Comparison of ENCODE assay signal across 8 cellular contexts in the genomic region with DNA sequence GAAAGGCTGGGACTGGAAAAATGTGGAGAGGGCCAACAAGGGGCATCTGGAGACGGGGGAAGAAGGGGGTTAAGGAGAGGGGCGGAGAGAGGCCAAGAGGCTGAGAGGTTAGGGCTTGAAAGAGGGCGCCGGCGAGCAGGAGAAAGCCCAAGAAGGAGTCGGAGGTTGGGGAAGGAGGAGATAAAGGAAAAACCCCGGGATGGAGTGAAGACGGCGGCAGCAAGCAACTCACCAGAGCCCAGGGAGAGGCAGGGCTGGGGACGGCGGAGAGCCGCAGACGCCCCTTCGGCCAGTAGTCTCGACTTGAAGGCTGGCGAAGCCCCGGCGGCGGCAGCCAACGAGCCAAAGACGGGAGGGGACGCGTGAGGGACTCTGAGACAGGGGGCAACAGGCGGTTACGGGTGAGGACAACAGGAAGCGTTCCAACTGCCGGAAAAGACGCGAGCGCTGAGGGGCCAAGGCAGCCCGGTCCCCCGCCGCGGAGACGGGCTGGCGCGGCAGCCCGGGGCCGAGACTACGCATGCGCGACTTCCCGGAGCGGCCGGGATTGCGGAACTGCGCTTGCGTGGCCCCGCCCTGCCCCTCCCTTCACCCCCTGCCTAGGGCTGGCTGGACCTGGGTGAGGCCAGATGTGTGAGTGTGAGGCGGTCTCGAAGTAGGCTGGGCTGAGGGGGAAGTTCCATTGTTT. TPM values are rescaled to one million over a fixed set of nuclear protein-coding genes. Genes with fewer than 3 reads are reported as not detected.
DNase-seq lines count a peak whose midpoint lies in the region; ATAC-seq and TF ChIP-seq lines count a peak whose summit lies in the region.

A gene (minus strand): TSS at position 522 of the 688 bp plus-strand sequence. CDS start 7,277 bp downstream, outside the sequence.

- H3K27me3 Mint-ChIP-seq in dendritic cell treated with granulocyte-macrophage colony-stimulating factor and Interleukin-4, amounts not matched to agents 40 ng/mL and 50 ng/mL, for 4 days, result no peaks in the 10 kb centered on the region

- DNase-seq in BJ (ENCODE audit: low read depth), result peak; percentile 41
- DNase-seq in NCI-H748 treated with DMSO at 0.1 percent for 48 hours (lab: John Stamatoyannopoulos, UW), result peak; percentile 95
- peak; percentile 87 to 91 for DNase-seq in activated CD4-positive, alpha-beta T cell treated with anti-CD3 and anti-CD28 coated beads, Interleukin-2, amount 50 U/mL, for 24 hours (ENCODE audit: low read depth in 1 of 2, low spot score in 1 of 2)
- peak; percentile 94 to 98 for DNase-seq in left lung
- peak; percentile 87 for DNase-seq in stimulated activated CD4-positive, alpha-beta T cell treated with anti-CD3 and anti-CD28 coated beads, Interleukin-2, amount 100 ng/mL, for 4 hours (ENCODE audit: low read depth)

- peaks cover 18 to 57% of the 10 kb centered on the region in 2 donors for H3K4me1 ChIP-seq in left lung

- ATAC-seq in GM19372 (IDR thresholded peaks at IDR 0.05; ENCODE audit: low read depth, unreplicated experiment) (peak; percentile 75), HG03565 (IDR thresholded peaks at IDR 0.05; ENCODE audit: unreplicated experiment) (peak; percentile 56), left lung (peak; percentile 96)

- H3K36me3 Mint-ChIP-seq in dendritic cell treated with granulocyte-macrophage colony-stimulating factor and Interleukin-4, amounts not matched to agents 40 ng/mL and 50 ng/mL, for 4 days (ENCODE audit: low read depth), result peaks cover 29% of the 10 kb centered on the region

- TF ChIP-seq CTCF in BJ (IDR thresholded peaks at IDR 0.05; ENCODE audit: insufficient read depth, low read depth, low read length), result peak; percentile 34
- TF ChIP-seq CTCF in left lung (IDR thresholded peaks at IDR 0.05), result no peak

- H3K4me3 ChIP-seq in BJ (ENCODE audit: low read depth, low read length), result peak within 1 kb of the TSS; percentile 99
- peak within 1 kb of the TSS; percentile 90 to 99 for H3K4me3 ChIP-seq in left lung

- peak within 1 kb of the TSS; percentile 95 for H3K27ac Mint-ChIP-seq in dendritic cell treated with granulocyte-macrophage colony-stimulating factor and Interleukin-4, amounts not matched to agents 40 ng/mL and 50 ng/mL, for 4 days

- H3K27me3 ChIP-seq in BJ (ENCODE audit: control insufficient read depth, insufficient read depth, low read length) (no peaks in the 10 kb centered on the region), left lung (no peaks in the 10 kb centered on the region)

- H3K4me3 Mint-ChIP-seq in dendritic cell treated with granulocyte-macrophage colony-stimulating factor and Interleukin-4, amounts not matched to agents 40 ng/mL and 50 ng/mL, for 4 days, result peak within 1 kb of the TSS; percentile 95

- H3K36me3 ChIP-seq in BJ (ENCODE audit: control insufficient read depth, insufficient read depth, low read length) (no peaks in the 10 kb centered on the region), left lung (no peaks in the 10 kb centered on the region)

- H3K4me1 Mint-ChIP-seq in dendritic cell treated with granulocyte-macrophage colony-stimulating factor and Interleukin-4, amounts not matched to agents 40 ng/mL and 50 ng/mL, for 4 days (ENCODE audit: low read depth), result peaks cover 36% of the 10 kb centered on the region

- H3K9me3 ChIP-seq in left lung, result no peaks in the 10 kb centered on the region

- peak within 1 kb of the TSS; percentile 96 for H3K27ac ChIP-seq in left lung

- no peaks in the 10 kb centered on the region for H3K9me3 Mint-ChIP-seq in dendritic cell treated with granulocyte-macrophage colony-stimulating factor and Interleukin-4, amounts not matched to agents 40 ng/mL and 50 ng/mL, for 4 days

- intact Hi-C loops in dendritic cell treated with granulocyte-macrophage colony-stimulating factor and Interleukin-4, amounts not matched to agents 40 ng/mL and 50 ng/mL, for 4 days (cut with micrococcal nuclease), result loop anchor here (1.0 kb wide), 1 partner anchor 47 kb away; a partner anchor contains a TSS
- intact Hi-C loops in left lung (cut with DNase I), result no loop called here

- POLR2A ChIA-PET in BJ (lab: Charles Lee), result no interaction called here

- CTCF ChIA-PET in BJ (lab: Yijun Ruan, JAX), result no interaction called here

RNA-seq across cellular contexts. Expression of the gene that starts here (rescaled TPM):
- polyA plus RNA-seq in BJ (2011; rRNA removed), result 22.1 and 37.3 TPM in 2 replicates
- polyA minus RNA-seq in BJ (2011; rRNA and poly(A)+ RNA removed), result 15.0 and 19.1 TPM in 2 replicates
- total RNA-seq in left lung, result 10 to 100 TPM; 40.2 to 41.0 TPM

Comparison
In these comparisons a context has a peak if more than half of its experiments do, and no peak if none do; other contexts are left out.
1. Peak in every context shown above with its lines: DNase-seq, ATAC-seq, H3K4me3 ChIP-seq and H3K27ac ChIP-seq.
2. DNase-seq: peak in every context shown above with its lines; median percentile 96 in left lung; 95 in NCI-H748 treated with DMSO at 0.1 percent for 48 hours; 89 in activated CD4-positive, alpha-beta T cell treated with anti-CD3 and anti-CD28 coated beads, Interleukin-2, amount 50 U/mL, for 24 hours; 87 in stimulated activated CD4-positive, alpha-beta T cell treated with anti-CD3 and anti-CD28 coated beads, Interleukin-2, amount 100 ng/mL, for 4 hours; 41 in BJ.